29 cellular contexts compared by ENCODE assay signal in genomic region chr18:51391731-51392130, GRCh38.
DNase-seq lines count a peak whose midpoint lies in the region; ATAC-seq lines count a peak whose summit lies in the region.
"Had no signal": no experiment of that assay in that cellular context is flagged by ENCODE, and none has a peak within 500 bp of the region (broad histone marks: within the 10 kb centered on the region; RNA-seq: fewer than 3 reads in every experiment).

No MANE protein-coding gene starts in this region.

- no peak overlapping the region for H3K4me3 Mint-ChIP-seq in stimulated activated naive B cell treated with anti-CD40 and anti-IgM and Interleukin-4, amounts not matched to agents 10 μg/mL and 1 μg/mL and 100 μg/mL, for 72 hours
- H3K4me3 Mint-ChIP-seq: activated CD8-positive, alpha-beta T cell treated with anti-CD3 and anti-CD28 coated beads, Interleukin-2, amount 10 ng/mL, durations not matched to agents 7 days and 5 days; activated T-helper 17 cell treated with anti-CD3 and anti-CD28 coated beads, Interleukin-2, amount 50 U/mL, for 72 hours; CD14-positive monocyte; naive thymus-derived CD4-positive, alpha-beta T cell; T-helper 2 cell treated with Interferon-gamma antibody and Interleukin-4, amounts not matched to agents 5 μg/mL and 100 μg/mL, for 36 hours had no signal

- H4K20me1 ChIP-seq in Karpas-422 (ENCODE audit: insufficient read depth, low read depth, low read length), result no peaks in the 10 kb centered on the region

- H2AFZ ChIP-seq in Karpas-422 (ENCODE audit: low read length), result peak overlapping the region; percentile 28; the same call in 1 of the 2 replicates

- no peak for ATAC-seq in stimulated activated naive B cell treated with anti-CD40 and anti-IgM and Interleukin-4, amounts not matched to agents 10 μg/mL and 1 μg/mL and 100 μg/mL, for 72 hours (replicated peaks)
- ATAC-seq: activated CD8-positive, alpha-beta T cell treated with anti-CD3 and anti-CD28 coated beads, Interleukin-2, amount 10 ng/mL, durations not matched to agents 7 days and 5 days; activated T-helper 17 cell treated with anti-CD3 and anti-CD28 coated beads, Interleukin-2, amount 50 U/mL, for 72 hours; naive thymus-derived CD4-positive, alpha-beta T cell; Panc1 had no signal

- H3K9me3 ChIP-seq in Karpas-422 (ENCODE audit: low read length) (no peaks in the 10 kb centered on the region), SJCRH30 (replicated peaks) (no peaks in the 10 kb centered on the region; the same call in 1 of the 2 replicates)
- H3K9me3 ChIP-seq: thoracic aorta had no signal

- H3K27me3 Mint-ChIP-seq in stimulated activated naive B cell treated with anti-CD40 and anti-IgM and Interleukin-4, amounts not matched to agents 10 μg/mL and 1 μg/mL and 100 μg/mL, for 72 hours, result peaks cover 18 to 52% of the 10 kb centered on the region in 2 donors

- no peaks in the 10 kb centered on the region for H3K4me1 Mint-ChIP-seq in stimulated activated naive B cell treated with anti-CD40 and anti-IgM and Interleukin-4, amounts not matched to agents 10 μg/mL and 1 μg/mL and 100 μg/mL, for 72 hours
- H3K4me1 Mint-ChIP-seq: activated T-helper 17 cell treated with anti-CD3 and anti-CD28 coated beads, Interleukin-2, amount 50 U/mL, for 72 hours; CD14-positive monocyte; naive thymus-derived CD4-positive, alpha-beta T cell had no signal

- no peaks in the 10 kb centered on the region for H3K79me2 ChIP-seq in Karpas-422 (ENCODE audit: low read length)

- H3K4me3 ChIP-seq in Karpas-422 (ENCODE audit: low read length) (no peak overlapping the region), SJCRH30 (peak overlapping the region; percentile 58)
- H3K4me3 ChIP-seq: skin epidermis, thoracic aorta had no signal

- DNase-seq in Karpas-422 (peak; percentile 46), SJCRH30 (peak; percentile 83 to 93), head of caudate nucleus (peak in 34 of 42 donors; percentile 12 to 81 (median 46)), putamen (ENCODE audit: low spot score) (peak; percentile 84), NCI-H82 (lab: John Stamatoyannopoulos, UW) (no peak), 8988T (no peak), NCI-H524 treated with DMSO at 0.1 percent for 48 hours (lab: John Stamatoyannopoulos, UW) (no peak)
- no peak for DNase-seq in stimulated activated naive B cell treated with anti-CD40 and anti-IgM and Interleukin-4, amounts not matched to agents 10 μg/mL and 1 μg/mL and 100 μg/mL, for 72 hours
- DNase-seq: activated CD4-positive, alpha-beta T cell treated with anti-CD3 and anti-CD28 coated beads for 4 hours; activated CD8-positive, alpha-beta T cell treated with anti-CD3 and anti-CD28 coated beads, Interleukin-2, amount 10 ng/mL, durations not matched to agents 7 days and 5 days; activated naive CD4-positive, alpha-beta T cell treated with anti-CD3 and anti-CD28 coated beads, Interleukin-2, amount 50 U/mL, for 16 hours; brain microvascular endothelial cell; Calu3; DMS79; effector CD8-positive, alpha-beta T cell; glutamatergic neuron; naive thymus-derived CD4-positive, alpha-beta T cell; NCI-H146; NCI-H2171; NCI-H510A treated with DMSO at 0.1 percent for 48 hours; Right ventricle myocardium superior; stimulated activated naive CD4-positive, alpha-beta T cell treated with Interleukin-2 at 50 U/mL for 16 hours had no signal

- H3K9me2 ChIP-seq in Karpas-422 (replicated peaks; ENCODE audit: insufficient read depth, low read length), result no peaks in the 10 kb centered on the region

- H3K9ac ChIP-seq in Karpas-422 (ENCODE audit: low read length), result no peak overlapping the region

- intact Hi-C loops in head of caudate nucleus (cut with DNase I), result no loop called here

- H3K36me3 ChIP-seq in Karpas-422 (ENCODE audit: insufficient read depth, low read length) (no peaks in the 10 kb centered on the region), SJCRH30 (peaks cover 4% of the 10 kb centered on the region; the same call in 1 of the 2 replicates)
- H3K36me3 ChIP-seq: brain microvascular endothelial cell, thoracic aorta had no signal

- no peaks in the 10 kb centered on the region for H3K36me3 Mint-ChIP-seq in stimulated activated naive B cell treated with anti-CD40 and anti-IgM and Interleukin-4, amounts not matched to agents 10 μg/mL and 1 μg/mL and 100 μg/mL, for 72 hours
- H3K36me3 Mint-ChIP-seq: CD14-positive monocyte; naive thymus-derived CD4-positive, alpha-beta T cell had no signal

- H3K9me3 Mint-ChIP-seq in stimulated activated naive B cell treated with anti-CD40 and anti-IgM and Interleukin-4, amounts not matched to agents 10 μg/mL and 1 μg/mL and 100 μg/mL, for 72 hours, result no peaks in the 10 kb centered on the region
- H3K9me3 Mint-ChIP-seq: activated T-helper 17 cell treated with anti-CD3 and anti-CD28 coated beads, Interleukin-2, amount 50 U/mL, for 72 hours; T-helper 2 cell treated with Interferon-gamma antibody and Interleukin-4, amounts not matched to agents 5 μg/mL and 100 μg/mL, for 36 hours had no signal

- no peak overlapping the region for H3K27ac Mint-ChIP-seq in stimulated activated naive B cell treated with anti-CD40 and anti-IgM and Interleukin-4, amounts not matched to agents 10 μg/mL and 1 μg/mL and 100 μg/mL, for 72 hours
- H3K27ac Mint-ChIP-seq: activated CD8-positive, alpha-beta T cell treated with anti-CD3 and anti-CD28 coated beads, Interleukin-2, amount 10 ng/mL, durations not matched to agents 7 days and 5 days; activated T-helper 17 cell treated with anti-CD3 and anti-CD28 coated beads, Interleukin-2, amount 50 U/mL, for 72 hours; CD14-positive monocyte; naive thymus-derived CD4-positive, alpha-beta T cell; T-helper 2 cell treated with Interferon-gamma antibody and Interleukin-4, amounts not matched to agents 5 μg/mL and 100 μg/mL, for 36 hours had no signal

- H3K27me3 ChIP-seq in Karpas-422 (ENCODE audit: low read length) (no peaks in the 10 kb centered on the region), SJCRH30 (no peaks in the 10 kb centered on the region)
- H3K27me3 ChIP-seq: brain microvascular endothelial cell had no signal

- H3K4me2 ChIP-seq in Karpas-422 (ENCODE audit: low read depth, low read length, poor library complexity, severe bottlenecking), result no peak overlapping the region

- H3K4me1 ChIP-seq in Karpas-422 (ENCODE audit: low read length) (no peaks in the 10 kb centered on the region), SJCRH30 (peaks cover 10% of the 10 kb centered on the region)

- H3K27ac ChIP-seq in Karpas-422 (ENCODE audit: low read length), result no peak overlapping the region
- H3K27ac ChIP-seq in SJCRH30, result peak overlapping the region; percentile 65
- H3K27ac ChIP-seq: brain microvascular endothelial cell, skin epidermis, thoracic aorta, VCaP had no signal

Comparison
In these comparisons a context has a peak if more than half of its experiments do, and no peak if none do; other contexts are left out.
1. DNase-seq: peak in Karpas-422 (single experiment), SJCRH30 (2 of 2), head of caudate nucleus (34 of 42) and putamen (single experiment); none in NCI-H82 (single experiment), 8988T (single experiment), NCI-H524 treated with DMSO at 0.1 percent for 48 hours (single experiment) and stimulated activated naive B cell treated with anti-CD40 and anti-IgM and Interleukin-4, amounts not matched to agents 10 μg/mL and 1 μg/mL and 100 μg/mL, for 72 hours (single experiment).